8 cellular contexts compared by ENCODE assay signal in genomic region chr12:106246891-106247730, GRCh38. TPM values are rescaled to one million over a fixed set of nuclear protein-coding genes. Genes with fewer than 3 reads are reported as not detected.
DNase-seq lines count a peak whose midpoint lies in the region; ATAC-seq, FAIRE-seq and TF ChIP-seq lines count a peak whose summit lies in the region.

No MANE protein-coding gene starts in this region.

- peak overlapping the region; percentile 39 for H3K27ac ChIP-seq in PC-9
- peak overlapping the region; percentile 83 for H3K27ac ChIP-seq in neural cell (ENCODE audit: low read length)
- H3K27ac ChIP-seq in upper lobe of left lung, result peak overlapping the region; percentile 98 to 99 (median 98)

- POLR2A ChIA-PET in PC-9 (lab: Charles Lee; ENCODE audit: unreplicated experiment), result interaction anchor here (0.6 to 0.7 kb wide), 5 partner anchors 35 to 644 kb away, joined by 3 to 29 read pairs (median 6); no protein-coding TSS in a partner anchor

- H3K4me2 ChIP-seq in PC-9, result peak overlapping the region; percentile 78
- peak overlapping the region; percentile 87 for H3K4me2 ChIP-seq in neural cell (ENCODE audit: low read length)

- DNase-seq in GM12891 (ENCODE audit: insufficient read length, low spot score), result peak; percentile 53
- DNase-seq in PC-9, result peak; percentile 39 to 42
- peak; percentile 40 for DNase-seq in activated gamma-delta T cell treated with anti-CD3 and anti-CD28 coated beads, Interleukin-2, amount 50 U/mL, for 16 hours (ENCODE audit: low read depth)
- peak; percentile 66 to 86 for DNase-seq in foreskin fibroblast
- DNase-seq in upper lobe of left lung, result peak; percentile 50 to 94
- no peak for DNase-seq in UCSD-AML1 (lab: John Stamatoyannopoulos, UW; ENCODE audit: unreplicated experiment)

- intact Hi-C loops in PC-9 (cut with micrococcal nuclease; ENCODE audit: unreplicated experiment), result loop anchor here (2.0 to 5.0 kb wide), 2 partner anchors 110 to 710 kb away; partner anchors contain the start of genes POLR3B and TMEM263

- TF ChIP-seq POLR2A in GM12891 (IDR thresholded peaks at IDR 0.05; ENCODE audit: low read depth, low read length) (no peak), upper lobe of left lung (IDR thresholded peaks at IDR 0.05) (no peak)

- ATAC-seq in HG02678 (IDR thresholded peaks at IDR 0.05; ENCODE audit: unreplicated experiment) (peak; percentile 28), upper lobe of left lung (ENCODE audit: low FRiP score in 2 of 2) (peak; percentile 23 to 52)

- no peaks in the 10 kb centered on the region for H3K27me3 ChIP-seq in PC-9 (ENCODE audit: insufficient read depth, low read depth)
- H3K27me3 ChIP-seq in neural cell (ENCODE audit: insufficient read depth, low read depth, low read length), result no peaks in the 10 kb centered on the region
- H3K27me3 ChIP-seq in upper lobe of left lung, result no peaks in the 10 kb centered on the region

- TF ChIP-seq RAD21 in neural cell (conservative IDR thresholded peaks at IDR 0.05), result no peak

- H2AFZ ChIP-seq in PC-9 (peak overlapping the region; percentile 73), neural cell (ENCODE audit: low read depth, low read length) (peak overlapping the region; percentile 88)

- no peak for TF ChIP-seq CTCF in PC-9 (conservative IDR thresholded peaks at IDR 0.05)
- TF ChIP-seq CTCF in foreskin fibroblast (IDR thresholded peaks at IDR 0.05; ENCODE audit: low read depth, low read length), result peak; percentile 4
- TF ChIP-seq CTCF in neural cell (IDR thresholded peaks at IDR 0.05; ENCODE audit: poor library complexity, severe bottlenecking), result no peak
- TF ChIP-seq CTCF in upper lobe of left lung (IDR thresholded peaks at IDR 0.05), result peak in 3 of 6 experiments; percentile 7 to 38 (median 9)

- FAIRE-seq in GM12891 (lab: Jason Lieb, UNC), result no peak

- peak overlapping the region; percentile 87 for H3K4me3 ChIP-seq in PC-9
- peak overlapping the region; percentile 89 to 90 for H3K4me3 ChIP-seq in foreskin fibroblast (ENCODE audit: low read depth in 1 of 2, low read length in 2 of 2)
- H3K4me3 ChIP-seq in neural cell (ENCODE audit: low read length), result peak overlapping the region; percentile 99
- H3K4me3 ChIP-seq in upper lobe of left lung, result peak overlapping the region; percentile 49 to 92 (median 77)

- H3F3A ChIP-seq in PC-9 (ENCODE audit: insufficient read depth, low read depth), result peaks cover 14% of the 10 kb centered on the region; the same call in 1 of the 2 replicates
- H3F3A ChIP-seq in neural cell (ENCODE audit: insufficient read depth, low read length, poor library complexity, severe bottlenecking), result no peaks in the 10 kb centered on the region

- CTCF ChIA-PET in PC-9 (lab: Charles Lee), result interaction anchor here (0.6 kb wide), 1 partner anchor 24 kb away, joined by 5 read pairs; no protein-coding TSS in a partner anchor

- 3 to 8% methylated on average over 13 to 32 of the region's 81 CpGs for WGBS in upper lobe of left lung, 2 donors

- H3K9me2 ChIP-seq in PC-9 (ENCODE audit: insufficient read depth) (no peaks in the 10 kb centered on the region), neural cell (ENCODE audit: insufficient read depth, low read length) (no peaks in the 10 kb centered on the region)

- H3K79me2 ChIP-seq in PC-9 (ENCODE audit: low read depth) (peaks cover 43% of the 10 kb centered on the region), neural cell (replicated peaks; ENCODE audit: insufficient read depth, low read length) (peaks cover 34% of the 10 kb centered on the region)

- H3K36me3 ChIP-seq in PC-9 (ENCODE audit: low read depth), result peaks cover 16% of the 10 kb centered on the region
- H3K36me3 ChIP-seq in neural cell (ENCODE audit: insufficient read depth, low read length), result no peaks in the 10 kb centered on the region
- peaks cover 0 to 10% (median 2%) of the 10 kb centered on the region in 4 donors for H3K36me3 ChIP-seq in upper lobe of left lung

- H3K9me3 ChIP-seq in PC-9 (ENCODE audit: insufficient read depth, low read depth) (no peaks in the 10 kb centered on the region), neural cell (ENCODE audit: low read length) (no peaks in the 10 kb centered on the region), upper lobe of left lung (no peaks in the 10 kb centered on the region)

- H4K20me1 ChIP-seq in PC-9 (ENCODE audit: insufficient read depth) (peaks cover 7% of the 10 kb centered on the region; the same call in 1 of the 2 replicates), neural cell (ENCODE audit: insufficient read depth) (no peaks in the 10 kb centered on the region)

- H3K4me1 ChIP-seq in PC-9 (replicated peaks; ENCODE audit: insufficient read depth) (peaks cover 29% of the 10 kb centered on the region), upper lobe of left lung (peaks cover 21 to 33% (median 31%) of the 10 kb centered on the region in 4 donors)

- no TSS peak for BruUV-seq in PC-9 (replicated peaks; lab: Mats Ljungman, UMichigan)

- peak overlapping the region; percentile 97 for H3K9ac ChIP-seq in neural cell (ENCODE audit: low read length)

- TF ChIP-seq EP300 in neural cell (conservative IDR thresholded peaks at IDR 0.05; ENCODE audit: poor library complexity, severe bottlenecking) (no peak), upper lobe of left lung (IDR thresholded peaks at IDR 0.05) (no peak)

TF ChIP-seq in GM12891, 5 proteins besides CTCF, POLR2A, EP300 and RAD21:
- no peak for TF ChIP-seq TAF1 (IDR thresholded peaks at IDR 0.05; ENCODE audit: low read depth, low read length)
- TF ChIP-seq PAX5 (IDR thresholded peaks at IDR 0.05; ENCODE audit: insufficient read depth, low read length, severe bottlenecking), result no peak
- TF ChIP-seq SPI1 (IDR thresholded peaks at IDR 0.05; ENCODE audit: low read depth, low read length), result no peak

TF ChIP-seq in neural cell, 6 proteins besides CTCF, POLR2A, EP300 and RAD21:
- TF ChIP-seq REST (IDR thresholded peaks at IDR 0.05; ENCODE audit: borderline replicate concordance) (no peak), TAF1 (IDR thresholded peaks at IDR 0.05; ENCODE audit: low read depth) (peak; percentile 60), POLR2AphosphoS5 (IDR thresholded peaks at IDR 0.05) (no peak)

RNA-seq across cellular contexts. Expression of gene CKAP4, which starts 0.7 kb away (rescaled TPM):
- polyA plus RNA-seq in GM12891 (2012; ENCODE audit: low read depth, missing spikeins), result 5.0 TPM
- total RNA-seq in PC-9 (2021) (73.6 and 81.5 TPM in 2 replicates), upper lobe of left lung (10 to 100 TPM; 16.8 to 70.8 (median 44.5) TPM)
- polyA plus RNA-seq in neural cell, result 50.0 and 51.5 TPM in 2 replicates
- 42.9 and 49.1 TPM in 2 replicates for polyA minus RNA-seq in neural cell

RNA-seq across cellular contexts. Expression of gene TCP11L2, which starts 55.4 kb away (rescaled TPM):
- polyA plus RNA-seq in GM12891 (2012; ENCODE audit: low read depth, missing spikeins), result 0.65 TPM
- 34.6 and 35.1 TPM in 2 replicates for total RNA-seq in PC-9 (2021)
- polyA plus RNA-seq in neural cell, result 16.6 and 17.8 TPM in 2 replicates
- polyA minus RNA-seq in neural cell, result 44.6 and 45.0 TPM in 2 replicates
- 10 to 100 TPM; 43.2 to 77.5 (median 56.2) TPM for total RNA-seq in upper lobe of left lung

Comparison
In these comparisons a context has a peak if more than half of its experiments do, and no peak if none do; other contexts are left out.
1. H3K27ac ChIP-seq: peak in every context shown above with its lines; median percentile 98 in upper lobe of left lung; 83 in neural cell; 39 in PC-9.